15 cellular contexts compared by ENCODE assay signal in genomic region chr7:99767662-99768061, GRCh38. TPM values are rescaled to one million over a fixed set of nuclear protein-coding genes. Genes with fewer than 3 reads are reported as not detected.
DNase-seq lines count a peak whose midpoint lies in the region; ATAC-seq, FAIRE-seq and TF ChIP-seq lines count a peak whose summit lies in the region.
"Had no signal": no experiment of that assay in that cellular context is flagged by ENCODE, and none has a peak within 500 bp of the region (broad histone marks: within the 10 kb centered on the region; RNA-seq: fewer than 3 reads in every experiment).

No MANE protein-coding gene starts in this region.

- WGBS in GM23248 (ENCODE audit: low coverage in 1 of 2, low lambda C conversion rate in 2 of 2, missing lambda C conversion rate in 2 of 2), 2 experiments: 6 to 8% methylated on average over 1 of the region's 1 CpG

- H3K9me3 ChIP-seq in naive thymus-derived CD4-positive, alpha-beta T cell (ENCODE audit: control insufficient read depth in 2 of 3, low read length in 3 of 3): no peaks in the 10 kb centered on the region
- H3K9me3 ChIP-seq in GM23248 (ENCODE audit: low read depth): no peaks in the 10 kb centered on the region
- H3K9me3 ChIP-seq: SK-N-SH had no signal

- H4K20me1 ChIP-seq in GM23248 (ENCODE audit: insufficient read depth): no peaks in the 10 kb centered on the region

- in situ Hi-C loops in GM23248 (cut with MboI): no loop called here

- H3K4me1 ChIP-seq in naive thymus-derived CD4-positive, alpha-beta T cell (ENCODE audit: control insufficient read depth in 2 of 2, insufficient read depth in 2 of 2, low read length in 2 of 2): no peaks in the 10 kb centered on the region
- H3K4me1 ChIP-seq in GM23248 (ENCODE audit: insufficient read depth): peaks cover 7% of the 10 kb centered on the region

- no peak overlapping the region for H3K9ac ChIP-seq in GM23248
- H3K9ac ChIP-seq: SK-N-SH had no signal

- H3K4me1 Mint-ChIP-seq in naive thymus-derived CD4-positive, alpha-beta T cell: peaks cover 0 to 10% (median 0%) of the 10 kb centered on the region in 7 donors
- H3K4me1 Mint-ChIP-seq: nephron progenitor cell had no signal

- no peaks in the 10 kb centered on the region for H3K79me2 ChIP-seq in GM23248 (ENCODE audit: insufficient read depth)

- no peak overlapping the region for H2AFZ ChIP-seq in GM23248

- H3K36me3 Mint-ChIP-seq in naive thymus-derived CD4-positive, alpha-beta T cell: peaks cover 0 to 10% (median 3%) of the 10 kb centered on the region in 5 donors
- H3K36me3 Mint-ChIP-seq: activated naive CD8-positive, alpha-beta T cell had no signal

- no peak overlapping the region for H3K27ac ChIP-seq in naive thymus-derived CD4-positive, alpha-beta T cell (ENCODE audit: low read depth, low read length)
- no peak overlapping the region for H3K27ac ChIP-seq in GM23248

- H3K4me3 ChIP-seq in naive thymus-derived CD4-positive, alpha-beta T cell (ENCODE audit: low read length): no peak overlapping the region
- no peak overlapping the region for H3K4me3 ChIP-seq in GM23248

- H3K27ac Mint-ChIP-seq in naive thymus-derived CD4-positive, alpha-beta T cell: no peak overlapping the region
- H3K27ac Mint-ChIP-seq: activated naive CD8-positive, alpha-beta T cell; nephron progenitor cell had no signal

- peak; percentile 77 for FAIRE-seq in GM12892 (lab: Jason Lieb, UNC)
- FAIRE-seq: keratinocyte had no signal

- no peaks in the 10 kb centered on the region for H3K36me3 ChIP-seq in naive thymus-derived CD4-positive, alpha-beta T cell (ENCODE audit: control insufficient read depth in 2 of 3, insufficient read depth in 3 of 3, low read length in 3 of 3)
- H3K36me3 ChIP-seq in GM23248 (ENCODE audit: low read depth): no peaks in the 10 kb centered on the region

- H3K27me3 Mint-ChIP-seq in naive thymus-derived CD4-positive, alpha-beta T cell: peaks cover 16 to 32% (median 26%) of the 10 kb centered on the region in 5 donors

- CTCF ChIA-PET in naive thymus-derived CD4-positive, alpha-beta T cell (lab: Charles Lee): interaction anchor here (0.6 kb wide), 2 partner anchors 24 to 1721 kb away, joined by 3 to 6 read pairs; no protein-coding TSS in a partner anchor

- H3F3A ChIP-seq in GM23248 (ENCODE audit: insufficient read depth): peaks cover 11% of the 10 kb centered on the region

- no peak overlapping the region for H3K4me3 Mint-ChIP-seq in naive thymus-derived CD4-positive, alpha-beta T cell
- H3K4me3 Mint-ChIP-seq: activated naive CD8-positive, alpha-beta T cell; nephron progenitor cell had no signal

- DNase-seq in GM12892 (ENCODE audit: insufficient read length) (no peak), GM19238 (ENCODE audit: insufficient read length, low spot score) (no peak), CD1c-positive myeloid dendritic cell (ENCODE audit: extremely low spot score) (no peak), GM23248 (no peak)
- DNase-seq in naive thymus-derived CD4-positive, alpha-beta T cell: no peak
- DNase-seq: activated CD4-positive, alpha-beta T cell treated with anti-CD3 and anti-CD28 coated beads, Interleukin-2, amount 50 U/mL, for 48 hours; NCI-H69; nephron progenitor cell; SK-N-SH; stimulated activated CD8-positive, alpha-beta memory T cell treated with anti-CD3 and anti-CD28 coated beads, Interleukin-4, amount 100 ng/mL, for 48 hours had no signal

- ATAC-seq in GM19438 (IDR thresholded peaks at IDR 0.05; ENCODE audit: low read depth, unreplicated experiment) (peak; percentile 82), HG02852 (IDR thresholded peaks at IDR 0.05; ENCODE audit: unreplicated experiment) (peak; percentile 75), HG03575 (IDR thresholded peaks at IDR 0.05; ENCODE audit: extremely low read depth, insufficient number of reproducible peaks, low FRiP score, unreplicated experiment) (peak; percentile 83)
- ATAC-seq in naive thymus-derived CD4-positive, alpha-beta T cell: no peak

- H3K27me3 ChIP-seq in naive thymus-derived CD4-positive, alpha-beta T cell (ENCODE audit: control insufficient read depth in 2 of 2, insufficient read depth in 2 of 2, low read length in 2 of 2): peaks cover 0 to 8% of the 10 kb centered on the region in 2 donors
- peaks cover 43% of the 10 kb centered on the region for H3K27me3 ChIP-seq in GM23248 (replicated peaks; ENCODE audit: insufficient read depth)

- intact Hi-C loops in naive thymus-derived CD4-positive, alpha-beta T cell (cut with micrococcal nuclease): no loop called here

- H3K9me2 ChIP-seq in GM23248 (ENCODE audit: insufficient read depth): no peaks in the 10 kb centered on the region
- H3K9me2 ChIP-seq: SK-N-SH had no signal

- H3K9me3 Mint-ChIP-seq in naive thymus-derived CD4-positive, alpha-beta T cell: peaks cover 0 to 12% (median 6%) of the 10 kb centered on the region in 11 donors
- H3K9me3 Mint-ChIP-seq: nephron progenitor cell had no signal

- POLR2A ChIA-PET in naive thymus-derived CD4-positive, alpha-beta T cell (lab: Charles Lee): no interaction called here

- no peak for TF ChIP-seq POLR2A in GM12892 (IDR thresholded peaks at IDR 0.05; ENCODE audit: low read depth, low read length)

- H3K4me2 ChIP-seq in GM23248 (ENCODE audit: unreplicated experiment): no peak overlapping the region
- H3K4me2 ChIP-seq: SK-N-SH had no signal

RNA-seq across cellular contexts. Expression of gene CYP3A4, which starts 16.3 kb away (rescaled TPM):
- polyA plus RNA-seq in GM12892 (2012; ENCODE audit: missing spikeins): not detected
- total RNA-seq in naive thymus-derived CD4-positive, alpha-beta T cell: not detected
- not detected for polyA plus RNA-seq in naive thymus-derived CD4-positive, alpha-beta T cell
- not detected in 2 replicates for total RNA-seq in GM23248 (2014; rRNA removed; shearing (Covaris generic))
- polyA plus RNA-seq in GM23248 (2016; fragmentation: Nextera tagmentation; extraction: Ambion mirVana): not detected in 2 replicates
- polyA plus RNA-seq: keratinocyte, SK-N-SH had no signal

RNA-seq across cellular contexts. Expression of gene CYP3A7, which starts 32.7 kb away (rescaled TPM):
- polyA plus RNA-seq in GM12892 (2012; ENCODE audit: missing spikeins): not detected
- not detected for total RNA-seq in naive thymus-derived CD4-positive, alpha-beta T cell
- polyA plus RNA-seq in naive thymus-derived CD4-positive, alpha-beta T cell: under 1 TPM in 1 of 2 donors, not detected in 1; 0.08 TPM
- total RNA-seq in GM23248 (2014; rRNA removed; shearing (Covaris generic)): not detected in 2 replicates
- polyA plus RNA-seq in GM23248 (2016; fragmentation: Nextera tagmentation; extraction: Ambion mirVana): not detected in 2 replicates
- polyA plus RNA-seq: keratinocyte, SK-N-SH had no signal
